In genomic region chr4:121336706-121337105, GRCh38 we compare ENCODE assay signal across 24 cellular contexts. TPM values are rescaled to one million over a fixed set of nuclear protein-coding genes. Genes with fewer than 3 reads are reported as not detected.
DNase-seq lines count a peak whose midpoint lies in the region; ATAC-seq and TF ChIP-seq lines count a peak whose summit lies in the region.
"Had no signal": no experiment of that assay in that cellular context is flagged by ENCODE, and none has a peak within 500 bp of the region (broad histone marks: within the 10 kb centered on the region; RNA-seq: fewer than 3 reads in every experiment).

No MANE protein-coding gene starts in this region.

- ATAC-seq in activated naive CD4-positive, alpha-beta T cell treated with anti-CD3 and anti-CD28 coated beads, Interleukin-2, amount 50 U/mL, for 72 hours: peak; percentile 49 to 51
- peak; percentile 65 for ATAC-seq in activated T-helper 17 cell treated with anti-CD3 and anti-CD28 coated beads, Interleukin-2, amount 50 U/mL, for 72 hours (replicated peaks)
- ATAC-seq in foreskin keratinocyte: peak; percentile 67
- peak; percentile 79 for ATAC-seq in stimulated activated naive CD8-positive, alpha-beta T cell treated with anti-CD3 and anti-CD28 coated beads, Interleukin-15, amount 100 ng/mL, for 72 hours
- ATAC-seq: K562, PC-3 had no signal

- no peaks in the 10 kb centered on the region for H3K4me1 Mint-ChIP-seq in activated T-helper 17 cell treated with anti-CD3 and anti-CD28 coated beads, Interleukin-2, amount 50 U/mL, for 72 hours
- H3K4me1 Mint-ChIP-seq in stimulated activated naive CD8-positive, alpha-beta T cell treated with anti-CD3 and anti-CD28 coated beads, Interleukin-15, amount 100 ng/mL, for 72 hours: peaks cover 5% of the 10 kb centered on the region
- H3K4me1 Mint-ChIP-seq: CD4-positive, alpha-beta memory T cell had no signal

- peaks cover 9% of the 10 kb centered on the region for H3K27me3 Mint-ChIP-seq in activated T-helper 17 cell treated with anti-CD3 and anti-CD28 coated beads, Interleukin-2, amount 50 U/mL, for 72 hours
- H3K27me3 Mint-ChIP-seq in stimulated activated naive CD8-positive, alpha-beta T cell treated with anti-CD3 and anti-CD28 coated beads, Interleukin-15, amount 100 ng/mL, for 72 hours: peaks cover 17% of the 10 kb centered on the region

- no peak overlapping the region for H3K27ac Mint-ChIP-seq in activated naive CD4-positive, alpha-beta T cell treated with anti-CD3 and anti-CD28 coated beads, Interleukin-2, amount 50 U/mL, for 72 hours
- no peak overlapping the region for H3K27ac Mint-ChIP-seq in activated T-helper 17 cell treated with anti-CD3 and anti-CD28 coated beads, Interleukin-2, amount 50 U/mL, for 72 hours
- H3K27ac Mint-ChIP-seq in stimulated activated naive CD8-positive, alpha-beta T cell treated with anti-CD3 and anti-CD28 coated beads, Interleukin-15, amount 100 ng/mL, for 72 hours: no peak overlapping the region
- H3K27ac Mint-ChIP-seq: CD4-positive, alpha-beta memory T cell had no signal

- no peak for TF ChIP-seq CTCF in foreskin keratinocyte (conservative IDR thresholded peaks at IDR 0.05)

- H3K27ac ChIP-seq in foreskin keratinocyte: no peak overlapping the region

- no peaks in the 10 kb centered on the region for H3K9me3 Mint-ChIP-seq in activated naive CD4-positive, alpha-beta T cell treated with anti-CD3 and anti-CD28 coated beads, Interleukin-2, amount 50 U/mL, for 72 hours
- no peaks in the 10 kb centered on the region for H3K9me3 Mint-ChIP-seq in activated T-helper 17 cell treated with anti-CD3 and anti-CD28 coated beads, Interleukin-2, amount 50 U/mL, for 72 hours
- H3K9me3 Mint-ChIP-seq in stimulated activated naive CD8-positive, alpha-beta T cell treated with anti-CD3 and anti-CD28 coated beads, Interleukin-15, amount 100 ng/mL, for 72 hours: no peaks in the 10 kb centered on the region

- no peaks in the 10 kb centered on the region for H3K27me3 ChIP-seq in foreskin keratinocyte

- H3K36me3 Mint-ChIP-seq in activated naive CD4-positive, alpha-beta T cell treated with anti-CD3 and anti-CD28 coated beads, Interleukin-2, amount 50 U/mL, for 72 hours: no peaks in the 10 kb centered on the region
- no peaks in the 10 kb centered on the region for H3K36me3 Mint-ChIP-seq in activated T-helper 17 cell treated with anti-CD3 and anti-CD28 coated beads, Interleukin-2, amount 50 U/mL, for 72 hours (ENCODE audit: low read depth)
- H3K36me3 Mint-ChIP-seq: CD4-positive, alpha-beta memory T cell had no signal

- no peak for DNase-seq in activated naive CD4-positive, alpha-beta T cell treated with anti-CD3 and anti-CD28 coated beads, Interleukin-2, amount 50 U/mL, for 72 hours (ENCODE audit: low spot score in 2 of 2)
- DNase-seq in activated naive CD4-positive, alpha-beta T cell (lab: John Stamatoyannopoulos, UW): no peak
- DNase-seq in foreskin keratinocyte (peak in 1 of 2 donors; percentile 13), NCI-H748 (lab: John Stamatoyannopoulos, UW; ENCODE audit: unreplicated experiment) (no peak), mucosa of gallbladder (ENCODE audit: low spot score) (no peak)
- DNase-seq in stimulated activated naive CD8-positive, alpha-beta T cell treated with anti-CD3 and anti-CD28 coated beads, Interleukin-15, amount 100 ng/mL, for 72 hours: peak in 1 of 2 donors; percentile 10
- DNase-seq: C1 segment of cervical spinal cord; CD4-positive, alpha-beta memory T cell; COR-L47; GOT3; Kasumi-1; NCI-H1092 treated with DMSO at 0.1 percent for 48 hours; NCI-H1436 treated with DMSO at 0.1 percent for 48 hours; NCI-H187 treated with DMSO at 0.1 percent for 48 hours; NCI-H2171 treated with DMSO at 0.1 percent for 48 hours; NCI-H345; NCI-H510A treated with DMSO at 0.1 percent for 48 hours; NCI-H748 treated with DMSO at 0.1 percent for 48 hours; NK-92 treated with Interleukin-12 subunit alpha and Interleukin-12 subunit beta, amount 100 ng/mL, for 24 hours; PC-3 had no signal

- H3K4me3 Mint-ChIP-seq in activated T-helper 17 cell treated with anti-CD3 and anti-CD28 coated beads, Interleukin-2, amount 50 U/mL, for 72 hours: no peak overlapping the region
- no peak overlapping the region for H3K4me3 Mint-ChIP-seq in stimulated activated naive CD8-positive, alpha-beta T cell treated with anti-CD3 and anti-CD28 coated beads, Interleukin-15, amount 100 ng/mL, for 72 hours
- H3K4me3 Mint-ChIP-seq: CD4-positive, alpha-beta memory T cell had no signal

- no peaks in the 10 kb centered on the region for H3K4me1 ChIP-seq in foreskin keratinocyte
- H3K4me1 ChIP-seq: HAP-1 had no signal

RNA-seq across cellular contexts. Expression of gene QRFPR, which starts 44.1 kb away (rescaled TPM):
- not detected for total RNA-seq in activated naive CD4-positive, alpha-beta T cell treated with anti-CD3 and anti-CD28 coated beads, Interleukin-2, amount 50 U/mL, for 72 hours
- not detected for total RNA-seq in activated T-helper 17 cell treated with anti-CD3 and anti-CD28 coated beads, Interleukin-2, amount 50 U/mL, for 72 hours
- 0.18 and 0.20 TPM in 2 replicates for total RNA-seq in foreskin keratinocyte
- 0.07 and 0.11 TPM in 2 replicates for polyA plus RNA-seq in foreskin keratinocyte
- total RNA-seq in mucosa of gallbladder: 0.17 TPM
- total RNA-seq: CD4-positive, alpha-beta memory T cell; K562; M059J; PC-3 had no signal
- polyA plus RNA-seq: CD4-positive, alpha-beta memory T cell; K562 had no signal
